ENCODE assay signal across 1 cellular context in genomic region chr16:397135-397661, GRCh38.
TF ChIP-seq lines count a peak whose summit lies in the region.

TSS of gene NME4 (plus strand) at chr16:397199. CDS start at chr16:397223, 24 bp downstream.

TF ChIP-seq in K562, 482 proteins besides CTCF, POLR2A, EP300 and RAD21 (continued from another document and continues in another):
- TF ChIP-seq ELF2 (CRISPR knock-in tag; IDR thresholded peaks at IDR 0.05) (no peak), GTF2B (IDR thresholded peaks at IDR 0.05; ENCODE audit: extremely low read depth, insufficient read length) (no peak), GATAD2B (IDR thresholded peaks at IDR 0.05; ENCODE audit: borderline replicate concordance) (peak; percentile 79), ZNF431 (CRISPR knock-in tag; IDR thresholded peaks at IDR 0.05) (no peak), GATAD2A (IDR thresholded peaks at IDR 0.05) (no peak), MLLT1 (IDR thresholded peaks at IDR 0.05) (no peak), MYC (IDR thresholded peaks at IDR 0.05; ENCODE audit: low read depth, low read length) (peak; percentile 50; the same call in 1 of the 2 replicates), MYC (CRISPR knock-in tag; IDR thresholded peaks at IDR 0.05; ENCODE audit: borderline replicate concordance, low read depth) (no peak), ID3 (CRISPR knock-in tag; IDR thresholded peaks at IDR 0.05) (no peak), ID3 (tag; IDR thresholded peaks at IDR 0.05) (no peak), ELK3 (CRISPR knock-in tag; IDR thresholded peaks at IDR 0.05) (no peak), FOXO4 (CRISPR knock-in tag; IDR thresholded peaks at IDR 0.05) (no peak), ETS1 (conservative IDR thresholded peaks at IDR 0.05; ENCODE audit: control insufficient read depth, low read depth, low read length) (peak; percentile 82; the same call in 1 of the 2 replicates), CTCFL (IDR thresholded peaks at IDR 0.05; ENCODE audit: borderline replicate concordance, insufficient read depth, low read depth, low read length, poor library complexity, severe bottlenecking) (peak; percentile 24), POLR2AphosphoS5 (IDR thresholded peaks at IDR 0.05; ENCODE audit: control insufficient read depth, insufficient read depth, low read depth, low read length) (peak; percentile 44; the same call in 1 of the 2 replicates), ZBTB9 (CRISPR knock-in tag; IDR thresholded peaks at IDR 0.05) (peak; percentile 46; the same call in 1 of the 2 replicates), MXD1 (CRISPR knock-in tag; IDR thresholded peaks at IDR 0.05; ENCODE audit: borderline replicate concordance, poor library complexity, severe bottlenecking) (peak; percentile 62), BRD9 (IDR thresholded peaks at IDR 0.05; ENCODE audit: low read depth, partially characterized antibody) (no peak), E2F3 (CRISPR knock-in tag; IDR thresholded peaks at IDR 0.05) (0 out of 2 replicates have a peak, but pooled peaks have one; percentile 20), SMAD2 (IDR thresholded peaks at IDR 0.05; ENCODE audit: low read depth, low read length) (no peak), ESRRA (IDR thresholded peaks at IDR 0.05; ENCODE audit: borderline replicate concordance, low read depth) (no peak), ZFPM2 (CRISPR knock-in tag; IDR thresholded peaks at IDR 0.05) (no peak), YY1 (IDR thresholded peaks at IDR 0.05; ENCODE audit: borderline replicate concordance in 1 of 3, control insufficient read depth in 1 of 3, extremely low read depth in 1 of 3, insufficient read depth in 3 of 3, insufficient read length in 1 of 3, insufficient replicate concordance in 2 of 3, low read depth in 1 of 3, low read length in 2 of 3) (peak in 2 of 3 experiments; percentile 37 to 78), NR2F6 (CRISPR knock-in tag; IDR thresholded peaks at IDR 0.05) (no peak), PHB (CRISPR knock-in tag; IDR thresholded peaks at IDR 0.05) (no peak), ZNF740 (CRISPR knock-in tag; IDR thresholded peaks at IDR 0.05) (peak; percentile 70), ZNF740 (tag; IDR thresholded peaks at IDR 0.05) (no peak), CXXC5 (CRISPR knock-in tag; IDR thresholded peaks at IDR 0.05) (peak; percentile 75), HOXB6 (CRISPR knock-in tag; IDR thresholded peaks at IDR 0.05; ENCODE audit: borderline replicate concordance) (no peak), GMEB1 (CRISPR knock-in tag; IDR thresholded peaks at IDR 0.05) (peak; percentile 64; the same call in 1 of the 2 replicates), STAT5A (IDR thresholded peaks at IDR 0.05; ENCODE audit: borderline replicate concordance, low read length) (no peak), CHD1 (IDR thresholded peaks at IDR 0.05; ENCODE audit: low read length) (peak; percentile 67), ZBTB11 (CRISPR knock-in tag; IDR thresholded peaks at IDR 0.05) (0 out of 6 replicates have a peak, but pooled peaks of 1 of the 3 experiments have one; percentile 19), GABPA (tag; conservative IDR thresholded peaks at IDR 0.05; ENCODE audit: low read depth) (0 out of 2 replicates have a peak, but pooled peaks have one; percentile 33)
